8 cellular contexts compared by ENCODE assay signal in the genomic region with DNA sequence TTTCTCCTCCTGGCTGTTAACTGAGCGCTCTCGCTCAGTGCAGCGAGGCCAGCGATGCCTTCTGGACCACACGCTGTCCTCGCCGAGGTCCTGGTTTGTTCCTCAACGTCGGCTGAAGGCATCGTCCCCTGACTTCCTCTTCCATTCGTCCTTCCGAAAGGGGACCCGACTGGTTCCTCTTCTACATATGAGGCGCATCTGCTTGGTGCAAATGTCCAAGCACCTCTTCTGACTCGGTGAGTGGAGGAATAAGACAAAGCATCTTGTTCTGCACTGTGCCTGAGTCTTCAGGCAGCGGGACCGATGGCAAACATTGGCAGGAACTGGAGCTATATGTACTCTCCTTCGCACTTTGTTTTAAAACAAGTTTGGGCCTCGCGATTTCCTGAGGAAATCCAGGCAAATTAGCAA. TPM values are rescaled to one million over a fixed set of nuclear protein-coding genes. Genes with fewer than 3 reads are reported as not detected.
A peak's percentile ranks its signal among the peaks of the same experiment; 100 is the strongest.
DNase-seq lines count a peak whose midpoint lies in the region; ATAC-seq and TF ChIP-seq lines count a peak whose summit lies in the region.

No MANE protein-coding gene starts in this region.

- H3K36me3 Mint-ChIP-seq in activated T-helper 2 cell treated with anti-CD3 and anti-CD28 coated beads, Interferon-gamma antibody, Interleukin-2, Interleukin-4, amounts not matched to agents 10 μg/mL and 5 μg/mL and 100 μg/mL, durations not matched to agents 14 hours and 24 hours and 36 hours (ENCODE audit: low read depth), result no peaks in the 10 kb centered on the region
- H3K36me3 Mint-ChIP-seq in stimulated activated naive B cell treated with anti-CD40 and anti-IgM and Interleukin-4, amounts not matched to agents 10 μg/mL and 1 μg/mL and 100 μg/mL, for 72 hours, result no peaks in the 10 kb centered on the region

- peak; percentile 28 for ATAC-seq in GM19455 (IDR thresholded peaks at IDR 0.05; ENCODE audit: unreplicated experiment)
- ATAC-seq in HG03520 (IDR thresholded peaks at IDR 0.05; ENCODE audit: unreplicated experiment), result peak; percentile 25
- peak; percentile 57 to 60 for ATAC-seq in stimulated activated naive B cell treated with anti-CD40 and anti-IgM and Interleukin-4, amounts not matched to agents 10 μg/mL and 1 μg/mL and 100 μg/mL, for 72 hours (replicated peaks)

- no peaks in the 10 kb centered on the region for H3K9me3 ChIP-seq in iPS-18a (ENCODE audit: control insufficient read depth, low read depth, low read length)
- H3K9me3 ChIP-seq in adrenal gland (replicated peaks in 1 of 3), result no peaks in the 10 kb centered on the region

- intact Hi-C loops in activated T-helper 2 cell treated with anti-CD3 and anti-CD28 coated beads, Interferon-gamma antibody, Interleukin-2, Interleukin-4, amounts not matched to agents 10 μg/mL and 5 μg/mL and 100 μg/mL, durations not matched to agents 14 hours and 24 hours and 36 hours (cut with micrococcal nuclease), result loop anchor here (2.0 to 5.0 kb wide), 2 partner anchors 125 to 336 kb away; a partner anchor contains a TSS
- intact Hi-C loops in adrenal gland (cut with DNase I), result no loop called here

- H3K27ac Mint-ChIP-seq in activated T-helper 2 cell treated with anti-CD3 and anti-CD28 coated beads, Interferon-gamma antibody, Interleukin-2, Interleukin-4, amounts not matched to agents 10 μg/mL and 5 μg/mL and 100 μg/mL, durations not matched to agents 14 hours and 24 hours and 36 hours, result no peak overlapping the region
- H3K27ac Mint-ChIP-seq in stimulated activated naive B cell treated with anti-CD40 and anti-IgM and Interleukin-4, amounts not matched to agents 10 μg/mL and 1 μg/mL and 100 μg/mL, for 72 hours, result no peak overlapping the region

- DNase-seq in EH (ENCODE audit: low read depth), result peak; percentile 6
- no peak for DNase-seq in activated T-helper 2 cell treated with anti-CD3 and anti-CD28 coated beads, Interferon-gamma antibody, Interleukin-2, Interleukin-4, amounts not matched to agents 10 μg/mL and 5 μg/mL and 100 μg/mL, durations not matched to agents 14 hours and 24 hours and 36 hours (ENCODE audit: low spot score)
- DNase-seq in stimulated activated naive B cell treated with anti-CD40 and anti-IgM and Interleukin-4, amounts not matched to agents 10 μg/mL and 1 μg/mL and 100 μg/mL, for 72 hours, result peak; percentile 4
- DNase-seq in SW 1271 (lab: John Stamatoyannopoulos, UW), result no peak
- DNase-seq in adrenal gland, result no peak

- peaks cover 3% of the 10 kb centered on the region for H3K4me1 Mint-ChIP-seq in activated T-helper 2 cell treated with anti-CD3 and anti-CD28 coated beads, Interferon-gamma antibody, Interleukin-2, Interleukin-4, amounts not matched to agents 10 μg/mL and 5 μg/mL and 100 μg/mL, durations not matched to agents 14 hours and 24 hours and 36 hours (ENCODE audit: low read depth)
- H3K4me1 Mint-ChIP-seq in stimulated activated naive B cell treated with anti-CD40 and anti-IgM and Interleukin-4, amounts not matched to agents 10 μg/mL and 1 μg/mL and 100 μg/mL, for 72 hours, result peaks cover 13 to 23% of the 10 kb centered on the region in 2 donors

- no peak for TF ChIP-seq POLR2A in adrenal gland (IDR thresholded peaks at IDR 0.05)

- no peaks in the 10 kb centered on the region for H3K36me3 ChIP-seq in iPS-18a (ENCODE audit: control insufficient read depth, low read depth, low read length)
- no peaks in the 10 kb centered on the region for H3K36me3 ChIP-seq in adrenal gland (replicated peaks in 1 of 2)

- WGBS in adrenal gland, 4 donors, result 6 to 12% (median 8%) methylated on average over 12 to 20 of the region's 20 CpGs

- H3K4me3 Mint-ChIP-seq in activated T-helper 2 cell treated with anti-CD3 and anti-CD28 coated beads, Interferon-gamma antibody, Interleukin-2, Interleukin-4, amounts not matched to agents 10 μg/mL and 5 μg/mL and 100 μg/mL, durations not matched to agents 14 hours and 24 hours and 36 hours (ENCODE audit: low read depth), result peak overlapping the region; percentile 72
- H3K4me3 Mint-ChIP-seq in stimulated activated naive B cell treated with anti-CD40 and anti-IgM and Interleukin-4, amounts not matched to agents 10 μg/mL and 1 μg/mL and 100 μg/mL, for 72 hours, result peak overlapping the region; percentile 84

- no peak overlapping the region for H3K9ac ChIP-seq in iPS-18a (ENCODE audit: low read length)

- H3K27me3 ChIP-seq in iPS-18a (ENCODE audit: control insufficient read depth, insufficient read depth, low read length), result peaks cover 39% of the 10 kb centered on the region
- peaks cover 13% of the 10 kb centered on the region for H3K27me3 ChIP-seq in adrenal gland

- H3K9me3 Mint-ChIP-seq in activated T-helper 2 cell treated with anti-CD3 and anti-CD28 coated beads, Interferon-gamma antibody, Interleukin-2, Interleukin-4, amounts not matched to agents 10 μg/mL and 5 μg/mL and 100 μg/mL, durations not matched to agents 14 hours and 24 hours and 36 hours, result no peaks in the 10 kb centered on the region
- H3K9me3 Mint-ChIP-seq in stimulated activated naive B cell treated with anti-CD40 and anti-IgM and Interleukin-4, amounts not matched to agents 10 μg/mL and 1 μg/mL and 100 μg/mL, for 72 hours, result no peaks in the 10 kb centered on the region

- H3K27ac ChIP-seq in iPS-18a (ENCODE audit: low read length) (no peak overlapping the region), adrenal gland (no peak overlapping the region)

- peaks cover 65% of the 10 kb centered on the region for H3K27me3 Mint-ChIP-seq in activated T-helper 2 cell treated with anti-CD3 and anti-CD28 coated beads, Interferon-gamma antibody, Interleukin-2, Interleukin-4, amounts not matched to agents 10 μg/mL and 5 μg/mL and 100 μg/mL, durations not matched to agents 14 hours and 24 hours and 36 hours (ENCODE audit: low read depth)
- peaks cover 56 to 83% of the 10 kb centered on the region in 2 donors for H3K27me3 Mint-ChIP-seq in stimulated activated naive B cell treated with anti-CD40 and anti-IgM and Interleukin-4, amounts not matched to agents 10 μg/mL and 1 μg/mL and 100 μg/mL, for 72 hours

- no peak for TF ChIP-seq CTCF in adrenal gland (IDR thresholded peaks at IDR 0.05)

- H3K4me1 ChIP-seq in iPS-18a (ENCODE audit: control insufficient read depth, low read depth, low read length) (peaks cover 6% of the 10 kb centered on the region), adrenal gland (replicated peaks in 1 of 2) (peaks cover 10 to 12% of the 10 kb centered on the region in 2 donors)

- H3K4me3 ChIP-seq in iPS-18a (ENCODE audit: low read length), result peak overlapping the region; percentile 53
- H3K4me3 ChIP-seq in adrenal gland, result peak overlapping the region in 2 of 4 donors; percentile 27 to 75

RNA-seq across cellular contexts. Expression of a gene that starts 0.7 kb away (rescaled TPM):
- 0.16 and 0.48 TPM in 2 replicates for total RNA-seq in activated T-helper 2 cell treated with anti-CD3 and anti-CD28 coated beads, Interferon-gamma antibody, Interleukin-2, Interleukin-4, amounts not matched to agents 10 μg/mL and 5 μg/mL and 100 μg/mL, durations not matched to agents 14 hours and 24 hours and 36 hours
- 1 to 10 TPM in 6 of 8 donors, under 1 TPM in 2; 0.50 to 4.3 (median 1.6) TPM for total RNA-seq in adrenal gland
- polyA plus RNA-seq in adrenal gland, result 1 to 10 TPM in 2 of 3 donors, under 1 TPM in 1; 0.88 to 3.3 (median 1.8) TPM

Comparison
In these comparisons a context has a peak if more than half of its experiments do, and no peak if none do; other contexts are left out.
1. DNase-seq: peak in EH (single experiment) and stimulated activated naive B cell treated with anti-CD40 and anti-IgM and Interleukin-4, amounts not matched to agents 10 μg/mL and 1 μg/mL and 100 μg/mL, for 72 hours (single experiment); none in activated T-helper 2 cell treated with anti-CD3 and anti-CD28 coated beads, Interferon-gamma antibody, Interleukin-2, Interleukin-4, amounts not matched to agents 10 μg/mL and 5 μg/mL and 100 μg/mL, durations not matched to agents 14 hours and 24 hours and 36 hours (single experiment), SW 1271 (0 of 2) and adrenal gland (0 of 7).
2. Peak in every context shown above with its lines, with median percentiles within 50 percentile points of each other: ATAC-seq.